ENCODE assay signal across 8 cellular contexts in the genomic region with DNA sequence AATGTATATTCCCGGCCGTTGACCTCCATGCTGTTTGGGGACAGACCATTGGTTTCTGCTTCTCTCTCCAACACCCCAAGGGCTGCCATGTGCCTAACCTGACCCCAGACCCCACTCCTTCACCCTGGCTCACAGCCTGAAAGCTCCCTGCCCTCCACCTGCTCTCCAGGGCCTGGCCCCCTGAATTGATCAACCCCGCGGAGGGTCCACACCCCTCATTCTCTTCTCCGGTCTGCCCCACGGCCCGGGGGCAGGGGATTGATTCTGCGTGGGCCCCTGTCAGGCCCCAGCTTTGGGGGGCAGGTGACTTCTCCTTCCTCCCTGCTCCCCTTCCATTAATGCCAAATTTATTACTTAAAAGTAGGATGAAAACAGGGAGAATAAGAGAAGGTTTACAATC.
DNase-seq lines count a peak whose midpoint lies in the region; ATAC-seq and TF ChIP-seq lines count a peak whose summit lies in the region.
"Not testable (repeated sequence)": the region's sequence is repeated elsewhere in the genome, so short reads cannot be mapped to it uniquely, and the experiment has no call there.

No MANE protein-coding gene starts in this region.

- not testable (repeated sequence) for H3K9me3 ChIP-seq in endocrine pancreas (ENCODE audit: control insufficient read depth, low read length); iPS-18c (ENCODE audit: control insufficient read depth, insufficient read depth, low read length); neural progenitor cell (ENCODE audit: low read depth)

- POLR2A ChIA-PET in activated CD4-positive, alpha-beta T cell treated with anti-CD3 and anti-CD28 coated beads for 36 hours (lab: Charles Lee), result not testable (repeated sequence)

- peaks cover 24% of the 10 kb centered on the region for H3K4me1 Mint-ChIP-seq in Calu3 (ENCODE audit: low read depth, unreplicated experiment)
- peaks cover 28% of the 10 kb centered on the region for H3K4me1 Mint-ChIP-seq in activated CD4-positive, alpha-beta T cell treated with anti-CD3 and anti-CD28 coated beads for 36 hours
- H3K4me1 Mint-ChIP-seq in activated naive CD8-positive, alpha-beta T cell treated with anti-CD3 and anti-CD28 coated beads, Interleukin-2, amount 50 U/mL, for 24 hours, result peaks cover 22% of the 10 kb centered on the region
- H3K4me1 Mint-ChIP-seq in neural progenitor cell, result peaks cover 31% of the 10 kb centered on the region
- H3K4me1 Mint-ChIP-seq in type B pancreatic cell (ENCODE audit: unreplicated experiment), result peaks cover 32% of the 10 kb centered on the region

- peaks cover 33% of the 10 kb centered on the region for H3K36me3 Mint-ChIP-seq in Calu3 (ENCODE audit: insufficient read depth, unreplicated experiment)
- H3K36me3 Mint-ChIP-seq in activated CD4-positive, alpha-beta T cell treated with anti-CD3 and anti-CD28 coated beads for 36 hours (ENCODE audit: low read depth); activated naive CD8-positive, alpha-beta T cell treated with anti-CD3 and anti-CD28 coated beads, Interleukin-2, amount 50 U/mL, for 24 hours (ENCODE audit: low read depth); neural progenitor cell; type B pancreatic cell: not testable (repeated sequence)

- H3F3A ChIP-seq in neural progenitor cell (ENCODE audit: low read depth), result peaks cover 32% of the 10 kb centered on the region

- peak overlapping the region; percentile 28 for H3K27ac Mint-ChIP-seq in Calu3 (ENCODE audit: unreplicated experiment)
- H3K27ac Mint-ChIP-seq in activated CD4-positive, alpha-beta T cell treated with anti-CD3 and anti-CD28 coated beads for 36 hours; activated naive CD8-positive, alpha-beta T cell treated with anti-CD3 and anti-CD28 coated beads, Interleukin-2, amount 50 U/mL, for 24 hours: not testable (repeated sequence)
- H3K27ac Mint-ChIP-seq in neural progenitor cell, result peak overlapping the region; percentile 72
- peak overlapping the region; percentile 92 for H3K27ac Mint-ChIP-seq in type B pancreatic cell

- BruUV-seq in Calu3 (replicated peaks; lab: Mats Ljungman, UMichigan), result not testable (repeated sequence)

- not testable (repeated sequence) for ATAC-seq in activated CD4-positive, alpha-beta T cell treated with anti-CD3 and anti-CD28 coated beads for 36 hours; activated naive CD8-positive, alpha-beta T cell treated with anti-CD3 and anti-CD28 coated beads, Interleukin-2, amount 50 U/mL, for 24 hours

- H2AFZ ChIP-seq in neural progenitor cell (replicated peaks), result not testable (repeated sequence)

- CTCF ChIA-PET in Calu3 (lab: Charles Lee); activated CD4-positive, alpha-beta T cell treated with anti-CD3 and anti-CD28 coated beads for 36 hours (lab: Charles Lee): not testable (repeated sequence)

- H3K4me3 Mint-ChIP-seq in Calu3 (ENCODE audit: low read depth, unreplicated experiment) (peak overlapping the region; percentile 68), neural progenitor cell (peak overlapping the region; percentile 89), type B pancreatic cell (peak overlapping the region; percentile 94)
- H3K4me3 Mint-ChIP-seq in activated CD4-positive, alpha-beta T cell treated with anti-CD3 and anti-CD28 coated beads for 36 hours, result peak overlapping the region; percentile 58
- peak overlapping the region; percentile 70 for H3K4me3 Mint-ChIP-seq in activated naive CD8-positive, alpha-beta T cell treated with anti-CD3 and anti-CD28 coated beads, Interleukin-2, amount 50 U/mL, for 24 hours

- peaks cover 85% of the 10 kb centered on the region for H3K79me2 ChIP-seq in neural progenitor cell (ENCODE audit: low read depth)

- not testable (repeated sequence) for H3K4me1 ChIP-seq in endocrine pancreas (ENCODE audit: control insufficient read depth, insufficient read depth, low read length); neural progenitor cell

- peak overlapping the region; percentile 90 for H3K4me2 ChIP-seq in neural progenitor cell

- H3K27me3 Mint-ChIP-seq in Calu3 (ENCODE audit: unreplicated experiment), result peaks cover 17% of the 10 kb centered on the region
- H3K27me3 Mint-ChIP-seq in activated CD4-positive, alpha-beta T cell treated with anti-CD3 and anti-CD28 coated beads for 36 hours, result peaks cover 17% of the 10 kb centered on the region
- peaks cover 23% of the 10 kb centered on the region for H3K27me3 Mint-ChIP-seq in activated naive CD8-positive, alpha-beta T cell treated with anti-CD3 and anti-CD28 coated beads, Interleukin-2, amount 50 U/mL, for 24 hours
- not testable (repeated sequence) for H3K27me3 Mint-ChIP-seq in neural progenitor cell (ENCODE audit: insufficient read depth, low read depth); type B pancreatic cell

- H3K9me3 Mint-ChIP-seq in Calu3 (ENCODE audit: low read depth, unreplicated experiment); activated CD4-positive, alpha-beta T cell treated with anti-CD3 and anti-CD28 coated beads for 36 hours (ENCODE audit: low read depth); activated naive CD8-positive, alpha-beta T cell treated with anti-CD3 and anti-CD28 coated beads, Interleukin-2, amount 50 U/mL, for 24 hours; neural progenitor cell; type B pancreatic cell: not testable (repeated sequence)

- intact Hi-C loops in Calu3 (cut with micrococcal nuclease; ENCODE audit: unreplicated experiment); activated CD4-positive, alpha-beta T cell treated with anti-CD3 and anti-CD28 coated beads for 36 hours (cut with DNase I, micrococcal nuclease): not testable (repeated sequence)

- peaks cover 42% of the 10 kb centered on the region for H4K20me1 ChIP-seq in neural progenitor cell (ENCODE audit: low read depth)

- not testable (repeated sequence) for TF ChIP-seq CTCF in Calu3 (IDR thresholded peaks at IDR 0.05; ENCODE audit: unreplicated experiment); LNCaP clone FGC (IDR thresholded peaks at IDR 0.05; ENCODE audit: control insufficient read depth, extremely low read depth, insufficient read depth); neural progenitor cell (IDR thresholded peaks at IDR 0.05); type B pancreatic cell (conservative IDR thresholded peaks at IDR 0.05)

- not testable (repeated sequence) for H3K9ac ChIP-seq in endocrine pancreas (ENCODE audit: control insufficient read depth, insufficient read depth, low read length)
- H3K9ac ChIP-seq in neural progenitor cell, result peak overlapping the region; percentile 57

- DNase-seq in Calu3; LNCaP clone FGC (ENCODE audit: low read depth); activated CD4-positive, alpha-beta T cell treated with anti-CD3 and anti-CD28 coated beads for 36 hours; activated naive CD8-positive, alpha-beta T cell treated with anti-CD3 and anti-CD28 coated beads, Interleukin-2, amount 50 U/mL, for 24 hours; neural progenitor cell (ENCODE audit: low spot score); type B pancreatic cell (ENCODE audit: extremely low spot score, unreplicated experiment): not testable (repeated sequence)

- H3K27me3 ChIP-seq in endocrine pancreas (ENCODE audit: control insufficient read depth, insufficient read depth, low read length); neural progenitor cell: not testable (repeated sequence)

- H3K4me3 ChIP-seq in LNCaP clone FGC (ENCODE audit: low read depth, low read length), result peak overlapping the region; percentile 68
- peak overlapping the region; percentile 35 for H3K4me3 ChIP-seq in endocrine pancreas (ENCODE audit: control insufficient read depth, insufficient read depth, low read length)
- H3K4me3 ChIP-seq in iPS-18c (ENCODE audit: insufficient read depth, low read depth, low read length), result peak overlapping the region; percentile 88
- H3K4me3 ChIP-seq in neural progenitor cell, result peak overlapping the region; percentile 99

- H3K27ac ChIP-seq in neural progenitor cell, result not testable (repeated sequence)

- not testable (repeated sequence) for H3K36me3 ChIP-seq in endocrine pancreas (ENCODE audit: control insufficient read depth, insufficient read depth, low read length); neural progenitor cell

Comparison
In these comparisons a context has a peak if more than half of its experiments do, and no peak if none do; other contexts are left out.
1. H3K4me3 ChIP-seq: peak in every context shown above with its lines; median percentile 99 in neural progenitor cell; 88 in iPS-18c; 68 in LNCaP clone FGC; 35 in endocrine pancreas.